In genomic region chr12:79687711-79688270, GRCh38 we compare ENCODE assay signal across 8 cellular contexts. TPM values are rescaled to one million over a fixed set of nuclear protein-coding genes. Genes with fewer than 3 reads are reported as not detected.
DNase-seq lines count a peak whose midpoint lies in the region; ATAC-seq and TF ChIP-seq lines count a peak whose summit lies in the region.

No MANE protein-coding gene starts in this region.

- TF ChIP-seq POLR2A in prostate gland (IDR thresholded peaks at IDR 0.05) = no peak

- H2AFZ ChIP-seq in OCI-LY1 (ENCODE audit: low read length) = no peak overlapping the region
- H2AFZ ChIP-seq in fibroblast of lung (ENCODE audit: low read length) = no peak overlapping the region

- TF ChIP-seq CTCF in GM12865 (IDR thresholded peaks at IDR 0.05; ENCODE audit: insufficient read depth, low read depth, low read length, missing control alignments) (no peak), OCI-LY1 (IDR thresholded peaks at IDR 0.05; ENCODE audit: low read length) (no peak), fibroblast of lung (conservative IDR thresholded peaks at IDR 0.05 in 1 of 2, IDR thresholded peaks at IDR 0.05 in 1 of 2; ENCODE audit: low read depth in 1 of 2, low read length in 2 of 2) (no peak), prostate gland (IDR thresholded peaks at IDR 0.05) (no peak)

- no peaks in the 10 kb centered on the region for H3F3A ChIP-seq in OCI-LY1 (ENCODE audit: insufficient read depth, low read length)

- H3K36me3 ChIP-seq in OCI-LY1 (ENCODE audit: insufficient read depth, low read length) (no peaks in the 10 kb centered on the region), fibroblast of lung (ENCODE audit: control insufficient read depth, insufficient read depth, low read length) (no peaks in the 10 kb centered on the region), prostate gland (no peaks in the 10 kb centered on the region)

- DNase-seq in GM12865 (ENCODE audit: low read depth) = no peak
- no peak for DNase-seq in fibroblast of lung (ENCODE audit: low read depth in 2 of 2)
- no peak for DNase-seq in prostate gland (ENCODE audit: low spot score)
- no peak for DNase-seq in caudate nucleus (lab: John Stamatoyannopoulos, UW)
- DNase-seq in T1000 (lab: John Stamatoyannopoulos, UW) = no peak

- H4K20me1 ChIP-seq in OCI-LY1 (ENCODE audit: insufficient read depth, low read length) = no peaks in the 10 kb centered on the region
- no peaks in the 10 kb centered on the region for H4K20me1 ChIP-seq in fibroblast of lung (ENCODE audit: control insufficient read depth, extremely low read depth, insufficient read depth, low read length)

- H3K27me3 ChIP-seq in OCI-LY1 (ENCODE audit: insufficient read depth, low read length) (no peaks in the 10 kb centered on the region), fibroblast of lung (ENCODE audit: control insufficient read depth, insufficient read depth, low read length) (no peaks in the 10 kb centered on the region), prostate gland (replicated peaks; ENCODE audit: insufficient read depth) (no peaks in the 10 kb centered on the region)

- H3K79me2 ChIP-seq in OCI-LY1 (ENCODE audit: insufficient read depth, low read length) (peaks cover 68% of the 10 kb centered on the region), fibroblast of lung (ENCODE audit: control insufficient read depth, insufficient read depth, low read length) (peaks cover 5% of the 10 kb centered on the region)

- 44% methylated on average over 3 of the region's 3 CpGs for WGBS in prostate gland

- H3K4me3 ChIP-seq in GM12865 (ENCODE audit: low read depth, low read length) = peak overlapping the region; percentile 66
- peak overlapping the region; percentile 79 for H3K4me3 ChIP-seq in OCI-LY1 (ENCODE audit: low read depth, low read length, poor library complexity, severe bottlenecking)
- peak overlapping the region; percentile 15 to 87 (median 80) for H3K4me3 ChIP-seq in fibroblast of lung (replicated peaks in 1 of 4; ENCODE audit: control extremely low read depth in 1 of 4, insufficient read depth in 1 of 4, low read depth in 3 of 4, low read length in 4 of 4)
- peak overlapping the region; percentile 2 to 94 for H3K4me3 ChIP-seq in prostate gland

- H3K4me2 ChIP-seq in OCI-LY1 (ENCODE audit: low read length) (peak overlapping the region; percentile 70), fibroblast of lung (ENCODE audit: extremely low read depth, insufficient read depth, low read length) (peak overlapping the region; percentile 96)

- intact Hi-C loops in prostate gland (cut with DNase I) = no loop called here

- peak overlapping the region; percentile 79 for H3K9ac ChIP-seq in OCI-LY1 (ENCODE audit: low read length)
- H3K9ac ChIP-seq in fibroblast of lung (ENCODE audit: insufficient read depth, low read length) = no peak overlapping the region

- H3K27ac ChIP-seq in OCI-LY1 (ENCODE audit: low read depth, low read length, poor library complexity, severe bottlenecking) (peak overlapping the region; percentile 84), fibroblast of lung (ENCODE audit: insufficient read depth, low read length) (no peak overlapping the region), prostate gland (peak overlapping the region in 1 of 2 donors; percentile 94), caudate nucleus (ENCODE audit: low read depth, low read length) (no peak overlapping the region)

- ATAC-seq in GM21390 (IDR thresholded peaks at IDR 0.05; ENCODE audit: unreplicated experiment) (no peak), GM18868 (IDR thresholded peaks at IDR 0.05; ENCODE audit: unreplicated experiment) (no peak)

- H3K9me2 ChIP-seq in OCI-LY1 (ENCODE audit: low read depth, low read length) = no peaks in the 10 kb centered on the region

- H3K9me3 ChIP-seq in OCI-LY1 (ENCODE audit: low read length) = no peaks in the 10 kb centered on the region
- no peaks in the 10 kb centered on the region for H3K9me3 ChIP-seq in fibroblast of lung (ENCODE audit: control insufficient read depth, insufficient read depth, low read depth, low read length)
- H3K9me3 ChIP-seq in prostate gland = no peaks in the 10 kb centered on the region

- H3K4me1 ChIP-seq in OCI-LY1 (ENCODE audit: insufficient read depth, low read length, severe bottlenecking) (peaks cover 57% of the 10 kb centered on the region), fibroblast of lung (ENCODE audit: control insufficient read depth, extremely low read depth, insufficient read depth, low read length) (peaks cover 8% of the 10 kb centered on the region), prostate gland (replicated peaks) (no peaks in the 10 kb centered on the region)

RNA-seq across cellular contexts. Expression of gene PAWR, which starts 3.0 kb away (rescaled TPM):
- total RNA-seq in fibroblast of lung (16.0 and 16.9 TPM in 2 replicates), prostate gland (10 to 100 TPM; 46.4 to 58.7 TPM)
- 2.7 and 6.5 TPM in 2 replicates for polyA plus RNA-seq in fibroblast of lung
- polyA plus RNA-seq in fibroblast of lung (2012) = 4.2 and 11.0 TPM in 2 replicates
- polyA minus RNA-seq in fibroblast of lung (ENCODE audit: low replicate concordance) = 1.0 and 1.2 TPM in 2 replicates
